Comparison of ENCODE assay signal across 3 cellular contexts in the genomic region with DNA sequence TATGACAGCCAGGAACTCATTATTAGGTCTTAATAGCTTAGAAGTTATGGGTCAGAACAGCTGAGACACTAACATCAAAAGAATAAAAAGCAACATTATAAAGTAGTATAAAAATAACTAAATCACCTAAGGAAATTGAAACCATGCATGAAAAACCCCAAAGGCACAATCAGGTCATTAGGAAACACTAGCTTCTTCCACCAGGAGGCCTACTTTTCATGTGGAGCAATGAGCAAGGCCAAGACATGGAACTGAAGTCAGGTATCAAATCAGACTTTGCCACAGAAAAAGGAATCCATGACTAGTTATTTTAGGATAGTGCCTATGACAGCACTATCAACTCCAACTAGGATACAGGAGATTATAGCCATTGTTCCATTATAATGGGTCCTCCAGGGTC.
TF ChIP-seq lines count a peak whose summit lies in the region.

No MANE protein-coding gene starts in this region.

TF ChIP-seq in SK-N-SH, 30 proteins besides CTCF, POLR2A, EP300 and RAD21 (continued from another document):
- no peak for TF ChIP-seq GATA2 (CRISPR knock-in tag; IDR thresholded peaks at IDR 0.05)
- TF ChIP-seq, protein P1, sequence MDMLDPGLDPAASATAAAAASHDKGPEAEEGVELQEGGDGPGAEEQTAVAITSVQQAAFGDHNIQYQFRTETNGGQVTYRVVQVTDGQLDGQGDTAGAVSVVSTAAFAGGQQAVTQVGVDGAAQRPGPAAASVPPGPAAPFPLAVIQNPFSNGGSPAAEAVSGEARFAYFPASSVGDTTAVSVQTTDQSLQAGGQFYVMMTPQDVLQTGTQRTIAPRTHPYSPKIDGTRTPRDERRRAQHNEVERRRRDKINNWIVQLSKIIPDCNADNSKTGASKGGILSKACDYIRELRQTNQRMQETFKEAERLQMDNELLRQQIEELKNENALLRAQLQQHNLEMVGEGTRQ (IDR thresholded peaks at IDR 0.05; ENCODE audit: borderline replicate concordance, low read depth, low read length) = no peak
- no peak for TF ChIP-seq JUND (IDR thresholded peaks at IDR 0.05)
- TF ChIP-seq, protein P2, sequence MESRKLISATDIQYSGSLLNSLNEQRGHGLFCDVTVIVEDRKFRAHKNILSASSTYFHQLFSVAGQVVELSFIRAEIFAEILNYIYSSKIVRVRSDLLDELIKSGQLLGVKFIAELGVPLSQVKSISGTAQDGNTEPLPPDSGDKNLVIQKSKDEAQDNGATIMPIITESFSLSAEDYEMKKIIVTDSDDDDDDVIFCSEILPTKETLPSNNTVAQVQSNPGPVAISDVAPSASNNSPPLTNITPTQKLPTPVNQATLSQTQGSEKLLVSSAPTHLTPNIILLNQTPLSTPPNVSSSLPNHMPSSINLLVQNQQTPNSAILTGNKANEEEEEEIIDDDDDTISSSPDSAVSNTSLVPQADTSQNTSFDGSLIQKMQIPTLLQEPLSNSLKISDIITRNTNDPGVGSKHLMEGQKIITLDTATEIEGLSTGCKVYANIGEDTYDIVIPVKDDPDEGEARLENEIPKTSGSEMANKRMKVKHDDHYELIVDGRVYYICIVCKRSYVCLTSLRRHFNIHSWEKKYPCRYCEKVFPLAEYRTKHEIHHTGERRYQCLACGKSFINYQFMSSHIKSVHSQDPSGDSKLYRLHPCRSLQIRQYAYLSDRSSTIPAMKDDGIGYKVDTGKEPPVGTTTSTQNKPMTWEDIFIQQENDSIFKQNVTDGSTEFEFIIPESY (IDR thresholded peaks at IDR 0.05; ENCODE audit: borderline replicate concordance, low read depth) = no peak
- TF ChIP-seq EZH2phosphoT487 (IDR thresholded peaks at IDR 0.05; ENCODE audit: borderline replicate concordance, low read depth) = no peak
- TF ChIP-seq RXRA (IDR thresholded peaks at IDR 0.05; ENCODE audit: borderline replicate concordance, low read depth) = no peak
- TF ChIP-seq GABPA (IDR thresholded peaks at IDR 0.05; ENCODE audit: low read depth) = no peak
- no peak for TF ChIP-seq RCOR1 (IDR thresholded peaks at IDR 0.05; ENCODE audit: low read length)
- TF ChIP-seq, protein P3, sequence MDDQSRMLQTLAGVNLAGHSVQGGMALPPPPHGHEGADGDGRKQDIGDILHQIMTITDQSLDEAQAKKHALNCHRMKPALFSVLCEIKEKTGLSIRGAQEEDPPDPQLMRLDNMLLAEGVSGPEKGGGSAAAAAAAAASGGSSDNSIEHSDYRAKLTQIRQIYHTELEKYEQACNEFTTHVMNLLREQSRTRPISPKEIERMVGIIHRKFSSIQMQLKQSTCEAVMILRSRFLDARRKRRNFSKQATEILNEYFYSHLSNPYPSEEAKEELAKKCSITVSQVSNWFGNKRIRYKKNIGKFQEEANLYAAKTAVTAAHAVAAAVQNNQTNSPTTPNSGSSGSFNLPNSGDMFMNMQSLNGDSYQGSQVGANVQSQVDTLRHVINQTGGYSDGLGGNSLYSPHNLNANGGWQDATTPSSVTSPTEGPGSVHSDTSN (IDR thresholded peaks at IDR 0.05) = no peak
- TF ChIP-seq, protein P4, sequence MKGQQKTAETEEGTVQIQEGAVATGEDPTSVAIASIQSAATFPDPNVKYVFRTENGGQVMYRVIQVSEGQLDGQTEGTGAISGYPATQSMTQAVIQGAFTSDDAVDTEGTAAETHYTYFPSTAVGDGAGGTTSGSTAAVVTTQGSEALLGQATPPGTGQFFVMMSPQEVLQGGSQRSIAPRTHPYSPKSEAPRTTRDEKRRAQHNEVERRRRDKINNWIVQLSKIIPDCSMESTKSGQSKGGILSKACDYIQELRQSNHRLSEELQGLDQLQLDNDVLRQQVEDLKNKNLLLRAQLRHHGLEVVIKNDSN (IDR thresholded peaks at IDR 0.05; ENCODE audit: borderline replicate concordance, low read depth) = no peak
- no peak for TF ChIP-seq MEF2A (IDR thresholded peaks at IDR 0.05; ENCODE audit: borderline replicate concordance, low read depth)
- TF ChIP-seq ELF1 (IDR thresholded peaks at IDR 0.05) = no peak
- no peak for TF ChIP-seq RFX5 (IDR thresholded peaks at IDR 0.05; ENCODE audit: low read length)

TF ChIP-seq in SK-N-SH treated with all-trans-retinoic acid at 6 μM for 48 hours, 23 proteins besides CTCF, POLR2A, EP300 and RAD21 (continued from another document):
- TF ChIP-seq, protein P5, sequence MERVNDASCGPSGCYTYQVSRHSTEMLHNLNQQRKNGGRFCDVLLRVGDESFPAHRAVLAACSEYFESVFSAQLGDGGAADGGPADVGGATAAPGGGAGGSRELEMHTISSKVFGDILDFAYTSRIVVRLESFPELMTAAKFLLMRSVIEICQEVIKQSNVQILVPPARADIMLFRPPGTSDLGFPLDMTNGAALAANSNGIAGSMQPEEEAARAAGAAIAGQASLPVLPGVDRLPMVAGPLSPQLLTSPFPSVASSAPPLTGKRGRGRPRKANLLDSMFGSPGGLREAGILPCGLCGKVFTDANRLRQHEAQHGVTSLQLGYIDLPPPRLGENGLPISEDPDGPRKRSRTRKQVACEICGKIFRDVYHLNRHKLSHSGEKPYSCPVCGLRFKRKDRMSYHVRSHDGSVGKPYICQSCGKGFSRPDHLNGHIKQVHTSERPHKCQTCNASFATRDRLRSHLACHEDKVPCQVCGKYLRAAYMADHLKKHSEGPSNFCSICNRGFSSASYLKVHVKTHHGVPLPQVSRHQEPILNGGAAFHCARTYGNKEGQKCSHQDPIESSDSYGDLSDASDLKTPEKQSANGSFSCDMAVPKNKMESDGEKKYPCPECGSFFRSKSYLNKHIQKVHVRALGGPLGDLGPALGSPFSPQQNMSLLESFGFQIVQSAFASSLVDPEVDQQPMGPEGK (CRISPR knock-in tag; IDR thresholded peaks at IDR 0.05; ENCODE audit: borderline replicate concordance) = no peak
- TF ChIP-seq OSR1 (CRISPR knock-in tag; IDR thresholded peaks at IDR 0.05) (no peak), ZNF8 (CRISPR knock-in tag; IDR thresholded peaks at IDR 0.05) (no peak), SNAI2 (CRISPR knock-in tag; IDR thresholded peaks at IDR 0.05) (no peak)
- TF ChIP-seq, protein P6, sequence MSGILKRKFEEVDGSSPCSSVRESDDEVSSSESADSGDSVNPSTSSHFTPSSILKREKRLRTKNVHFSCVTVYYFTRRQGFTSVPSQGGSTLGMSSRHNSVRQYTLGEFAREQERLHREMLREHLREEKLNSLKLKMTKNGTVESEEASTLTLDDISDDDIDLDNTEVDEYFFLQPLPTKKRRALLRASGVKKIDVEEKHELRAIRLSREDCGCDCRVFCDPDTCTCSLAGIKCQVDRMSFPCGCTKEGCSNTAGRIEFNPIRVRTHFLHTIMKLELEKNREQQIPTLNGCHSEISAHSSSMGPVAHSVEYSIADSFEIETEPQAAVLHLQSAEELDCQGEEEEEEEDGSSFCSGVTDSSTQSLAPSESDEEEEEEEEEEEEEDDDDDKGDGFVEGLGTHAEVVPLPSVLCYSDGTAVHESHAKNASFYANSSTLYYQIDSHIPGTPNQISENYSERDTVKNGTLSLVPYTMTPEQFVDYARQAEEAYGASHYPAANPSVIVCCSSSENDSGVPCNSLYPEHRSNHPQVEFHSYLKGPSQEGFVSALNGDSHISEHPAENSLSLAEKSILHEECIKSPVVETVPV (CRISPR knock-in tag; IDR thresholded peaks at IDR 0.05) = no peak
- TF ChIP-seq, protein P7, sequence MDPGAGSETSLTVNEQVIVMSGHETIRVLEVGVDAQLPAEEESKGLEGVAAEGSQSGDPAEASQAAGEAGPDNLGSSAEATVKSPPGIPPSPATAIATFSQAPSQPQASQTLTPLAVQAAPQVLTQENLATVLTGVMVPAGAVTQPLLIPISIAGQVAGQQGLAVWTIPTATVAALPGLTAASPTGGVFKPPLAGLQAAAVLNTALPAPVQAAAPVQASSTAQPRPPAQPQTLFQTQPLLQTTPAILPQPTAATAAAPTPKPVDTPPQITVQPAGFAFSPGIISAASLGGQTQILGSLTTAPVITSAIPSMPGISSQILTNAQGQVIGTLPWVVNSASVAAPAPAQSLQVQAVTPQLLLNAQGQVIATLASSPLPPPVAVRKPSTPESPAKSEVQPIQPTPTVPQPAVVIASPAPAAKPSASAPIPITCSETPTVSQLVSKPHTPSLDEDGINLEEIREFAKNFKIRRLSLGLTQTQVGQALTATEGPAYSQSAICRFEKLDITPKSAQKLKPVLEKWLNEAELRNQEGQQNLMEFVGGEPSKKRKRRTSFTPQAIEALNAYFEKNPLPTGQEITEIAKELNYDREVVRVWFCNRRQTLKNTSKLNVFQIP (CRISPR knock-in tag; IDR thresholded peaks at IDR 0.05; ENCODE audit: borderline replicate concordance, low read depth) = no peak

TF ChIP-seq in HCT116, 20 proteins besides CTCF, POLR2A, EP300 and RAD21 (continued from another document):
- no peak for TF ChIP-seq POLR2AphosphoS5 (IDR thresholded peaks at IDR 0.05; ENCODE audit: low read depth, low read length)
- TF ChIP-seq, protein P8, sequence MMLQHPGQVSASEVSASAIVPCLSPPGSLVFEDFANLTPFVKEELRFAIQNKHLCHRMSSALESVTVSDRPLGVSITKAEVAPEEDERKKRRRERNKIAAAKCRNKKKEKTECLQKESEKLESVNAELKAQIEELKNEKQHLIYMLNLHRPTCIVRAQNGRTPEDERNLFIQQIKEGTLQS (IDR thresholded peaks at IDR 0.05) = no peak
